8 cellular contexts compared by ENCODE assay signal in genomic region chr2:75100011-75100680, GRCh38.
DNase-seq lines count a peak whose midpoint lies in the region; ATAC-seq and TF ChIP-seq lines count a peak whose summit lies in the region.
"Had no signal": no experiment of that assay in that cellular context is flagged by ENCODE, and none has a peak within 500 bp of the region (broad histone marks: within the 10 kb centered on the region; RNA-seq: fewer than 3 reads in every experiment).

No MANE protein-coding gene starts in this region.

- H3K4me1 ChIP-seq in osteoblast (ENCODE audit: insufficient read depth, low read length) (peaks cover 28% of the 10 kb centered on the region), tibial nerve (no peaks in the 10 kb centered on the region)

- H3K27ac ChIP-seq in osteoblast (ENCODE audit: low read depth, low read length) (peak overlapping the region; percentile 71), tibial nerve (no peak overlapping the region)

- no peak overlapping the region for H2AFZ ChIP-seq in osteoblast (ENCODE audit: low read length)

- WGBS in tibial nerve, 2 donors: 74 to 78% methylated on average over 2 of the region's 2 CpGs

- no peak for TF ChIP-seq POLR2A in tibial nerve (IDR thresholded peaks at IDR 0.05)

- ATAC-seq in HG03045 (IDR thresholded peaks at IDR 0.05; ENCODE audit: unreplicated experiment): no peak

- no peaks in the 10 kb centered on the region for H3K9me3 ChIP-seq in osteoblast (ENCODE audit: low read depth, low read length)
- H3K9me3 ChIP-seq in tibial nerve: peaks cover 0 to 8% (median 0%) of the 10 kb centered on the region in 4 donors

- no peaks in the 10 kb centered on the region for H4K20me1 ChIP-seq in osteoblast (ENCODE audit: insufficient read depth, low read length)

- H3K27me3 ChIP-seq in osteoblast (ENCODE audit: insufficient read depth, low read length) (no peaks in the 10 kb centered on the region), tibial nerve (no peaks in the 10 kb centered on the region)

- no peak for TF ChIP-seq EP300 in tibial nerve (IDR thresholded peaks at IDR 0.05)

- H3K4me2 ChIP-seq in osteoblast (ENCODE audit: insufficient read depth, low read length): peak overlapping the region; percentile 52

- H3K4me3 ChIP-seq in astrocyte of the spinal cord (ENCODE audit: low read depth, low read length): no peak overlapping the region
- H3K4me3 ChIP-seq in osteoblast (ENCODE audit: insufficient read depth, low read length): no peak overlapping the region
- H3K4me3 ChIP-seq in tibial nerve: no peak overlapping the region

- H3K79me2 ChIP-seq in osteoblast (ENCODE audit: insufficient read depth, low read length): no peaks in the 10 kb centered on the region

- no peak for TF ChIP-seq CTCF in astrocyte of the spinal cord (IDR thresholded peaks at IDR 0.05; ENCODE audit: low read depth, low read length)
- no peak for TF ChIP-seq CTCF in osteoblast (IDR thresholded peaks at IDR 0.05; ENCODE audit: extremely low read depth, low read depth, low read length)
- TF ChIP-seq CTCF in tibial nerve (IDR thresholded peaks at IDR 0.05): no peak

- in situ Hi-C loops in astrocyte of the spinal cord (cut with HindIII; ENCODE audit: low sequenced_read_pairs): no loop called here

- DNase-seq in GM04503 (ENCODE audit: low read depth) (peak; percentile 97), NCI-H187 treated with DMSO at 0.1 percent for 48 hours (lab: John Stamatoyannopoulos, UW) (peak; percentile 18), astrocyte of the spinal cord (ENCODE audit: low read depth, low spot score) (peak; percentile 79), osteoblast (ENCODE audit: insufficient read length, low spot score, missing footprints) (peak; percentile 65), NOMO-1 treated with dmso at 0.1 percent for 144 hours (lab: John Stamatoyannopoulos, UW; ENCODE audit: unreplicated experiment) (no peak), tibial nerve (ENCODE audit: low spot score in 2 of 2) (no peak)
- DNase-seq: central memory CD4-positive, alpha-beta T cell had no signal

- H3K36me3 ChIP-seq in osteoblast (ENCODE audit: insufficient read depth, low read length) (no peaks in the 10 kb centered on the region), tibial nerve (no peaks in the 10 kb centered on the region)

Comparison
In these comparisons a context has a peak if more than half of its experiments do, and no peak if none do; other contexts are left out.
1. DNase-seq: peak in GM04503 (single experiment), NCI-H187 treated with DMSO at 0.1 percent for 48 hours (single experiment), astrocyte of the spinal cord (single experiment) and osteoblast (single experiment); none in NOMO-1 treated with dmso at 0.1 percent for 144 hours (single experiment) and tibial nerve (0 of 2).